Comparison of ENCODE assay signal across 6 cellular contexts in the genomic region with DNA sequence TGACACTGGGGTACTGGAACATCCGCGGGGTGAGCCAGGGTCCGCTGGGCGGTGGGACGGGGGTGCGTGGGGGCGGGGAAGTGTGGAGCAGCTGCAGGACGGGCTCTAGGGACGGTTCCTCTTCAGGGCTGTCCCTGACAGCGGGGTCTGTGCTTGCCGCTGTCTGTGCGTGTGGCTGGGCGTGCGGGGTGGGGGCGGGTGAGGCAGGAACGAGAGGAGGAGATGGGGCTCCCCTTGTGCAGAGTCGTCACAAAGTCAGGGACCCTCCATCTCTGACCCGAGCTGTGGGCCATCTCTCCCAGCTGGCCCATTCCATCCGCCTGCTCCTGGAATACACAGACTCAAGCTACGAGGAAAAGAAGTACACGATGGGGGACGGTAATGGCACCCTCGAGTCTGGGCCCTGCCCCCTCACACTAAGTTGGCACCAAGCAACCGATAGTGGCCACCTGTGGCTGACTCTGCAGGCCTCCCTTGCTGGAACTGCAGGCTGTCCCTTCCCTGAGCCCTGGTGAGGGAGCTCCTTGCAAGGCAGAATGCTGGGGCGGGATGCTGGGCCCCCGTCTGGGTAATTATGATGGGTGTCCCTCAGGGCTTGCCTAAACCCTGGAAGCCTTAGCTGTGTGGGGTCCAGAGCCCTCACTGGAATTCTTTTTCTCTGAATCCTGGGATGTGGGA. TPM values are rescaled to one million over a fixed set of nuclear protein-coding genes. Genes with fewer than 3 reads are reported as not detected.
A peak's percentile ranks its signal among the peaks of the same experiment; 100 is the strongest.
DNase-seq lines count a peak whose midpoint lies in the region; ATAC-seq and TF ChIP-seq lines count a peak whose summit lies in the region.

No MANE protein-coding gene starts in this region.

- DNase-seq in brain microvascular endothelial cell (no peak), NCI-H524 (lab: John Stamatoyannopoulos, UW) (no peak), GM20000 (ENCODE audit: low spot score) (no peak)

- H4K20me1 ChIP-seq in neural cell (ENCODE audit: insufficient read depth), result no peaks in the 10 kb centered on the region

- H3K36me3 ChIP-seq in brain microvascular endothelial cell (replicated peaks), result no peaks in the 10 kb centered on the region
- no peaks in the 10 kb centered on the region for H3K36me3 ChIP-seq in neural cell (ENCODE audit: insufficient read depth, low read length)

- ATAC-seq in GM19467 (IDR thresholded peaks at IDR 0.05; ENCODE audit: unreplicated experiment) (peak; percentile 25), HG03457 (IDR thresholded peaks at IDR 0.05; ENCODE audit: unreplicated experiment) (no peak)

- no peak overlapping the region for H3K4me2 ChIP-seq in neural cell (ENCODE audit: low read length)

- peak overlapping the region; percentile 34 for H3K9ac ChIP-seq in neural cell (ENCODE audit: low read length)

- H3K27me3 ChIP-seq in brain microvascular endothelial cell (replicated peaks) (no peaks in the 10 kb centered on the region), neural cell (ENCODE audit: insufficient read depth, low read depth, low read length) (no peaks in the 10 kb centered on the region)

- TF ChIP-seq EP300 in neural cell (conservative IDR thresholded peaks at IDR 0.05; ENCODE audit: poor library complexity, severe bottlenecking), result no peak

- H3K27ac ChIP-seq in brain microvascular endothelial cell, result no peak overlapping the region
- no peak overlapping the region for H3K27ac ChIP-seq in neural cell (ENCODE audit: low read length)

- no peaks in the 10 kb centered on the region for H3K9me3 ChIP-seq in neural cell (ENCODE audit: low read length)

- in situ Hi-C loops in brain microvascular endothelial cell (cut with HindIII; ENCODE audit: low pct_ligation_motif_present, low sequenced_read_pairs), result no loop called here

- no peaks in the 10 kb centered on the region for H3K9me2 ChIP-seq in neural cell (ENCODE audit: insufficient read depth, low read length)

- H3K79me2 ChIP-seq in neural cell (replicated peaks; ENCODE audit: insufficient read depth, low read length), result no peaks in the 10 kb centered on the region

- peak overlapping the region; percentile 55 for H3K4me3 ChIP-seq in brain microvascular endothelial cell (ENCODE audit: low read depth, low read length)
- peak overlapping the region; percentile 56 for H3K4me3 ChIP-seq in neural cell (ENCODE audit: low read length)

- no peaks in the 10 kb centered on the region for H3F3A ChIP-seq in neural cell (ENCODE audit: insufficient read depth, low read length, poor library complexity, severe bottlenecking)

- no peak for TF ChIP-seq RAD21 in neural cell (conservative IDR thresholded peaks at IDR 0.05)

- H2AFZ ChIP-seq in neural cell (ENCODE audit: low read depth, low read length), result no peak overlapping the region

- TF ChIP-seq CTCF in brain microvascular endothelial cell (IDR thresholded peaks at IDR 0.05; ENCODE audit: low read depth, low read length, missing control alignments), result no peak
- no peak for TF ChIP-seq CTCF in neural cell (IDR thresholded peaks at IDR 0.05; ENCODE audit: poor library complexity, severe bottlenecking)
- TF ChIP-seq CTCF in GM20000 (IDR thresholded peaks at IDR 0.05; ENCODE audit: extremely low read depth, missing control alignments), result no peak

TF ChIP-seq in neural cell, 6 proteins besides CTCF, POLR2A, EP300 and RAD21:
- TF ChIP-seq MXI1 (conservative IDR thresholded peaks at IDR 0.05; ENCODE audit: poor library complexity, severe bottlenecking), result no peak
- TF ChIP-seq EZH2 (IDR thresholded peaks at IDR 0.05; ENCODE audit: borderline replicate concordance, insufficient read depth, low read length, poor library complexity, severe bottlenecking), result no peak

RNA-seq across cellular contexts. Expression of gene GSTM2, which starts 0.4 kb away (rescaled TPM):
- 6.8 and 10.2 TPM in 2 replicates for polyA plus RNA-seq in neural cell
- 4.5 and 6.1 TPM in 2 replicates for polyA minus RNA-seq in neural cell

RNA-seq across cellular contexts. Expression of gene GSTM4, which starts 12.4 kb away (rescaled TPM):
- 0.06 and 0.71 TPM in 2 replicates for polyA plus RNA-seq in neural cell
- 0.35 and 0.97 TPM in 2 replicates for polyA minus RNA-seq in neural cell

RNA-seq across cellular contexts. Expression of gene GSTM1, which starts 19.4 kb away (rescaled TPM):
- not detected in 2 replicates for polyA plus RNA-seq in neural cell
- not detected in 2 replicates for polyA minus RNA-seq in neural cell

RNA-seq across cellular contexts. Expression of gene GSTM5, which starts 43.8 kb away (rescaled TPM):
- not detected in 2 replicates for polyA plus RNA-seq in neural cell
- polyA minus RNA-seq in neural cell, result not detected in 2 replicates

RNA-seq across cellular contexts. Expression of gene AMPD2, which starts 48.6 kb away (rescaled TPM):
- 104 and 111 TPM in 2 replicates for polyA plus RNA-seq in neural cell
- 88.4 and 108 TPM in 2 replicates for polyA minus RNA-seq in neural cell
